Comparison of ENCODE assay signal across 13 cellular contexts in genomic region chr12:26029741-26030033, GRCh38.
"Had no signal": no experiment of that assay in that cellular context is flagged by ENCODE, and none has a peak within 500 bp of the region (broad histone marks: within the 10 kb centered on the region; RNA-seq: fewer than 3 reads in every experiment).

No MANE protein-coding gene starts in this region.

- H3K4me3 Mint-ChIP-seq: activated CD8-positive, alpha-beta memory T cell treated with anti-CD3 and anti-CD28 coated beads, Interleukin-2, amount 10 ng/mL, durations not matched to agents 7 days and 5 days; activated naive CD8-positive, alpha-beta T cell; activated T-cell treated with anti-CD3 and anti-CD28 coated beads, Interleukin-2, amount 50 U/mL, for 4 hours; naive thymus-derived CD4-positive, alpha-beta T cell had no signal

- H3K27ac Mint-ChIP-seq: activated CD8-positive, alpha-beta memory T cell treated with anti-CD3 and anti-CD28 coated beads, Interleukin-2, amount 10 ng/mL, durations not matched to agents 7 days and 5 days; activated naive CD8-positive, alpha-beta T cell; naive thymus-derived CD4-positive, alpha-beta T cell had no signal

- H3K4me1 Mint-ChIP-seq: activated CD8-positive, alpha-beta memory T cell treated with anti-CD3 and anti-CD28 coated beads, Interleukin-2, amount 10 ng/mL, durations not matched to agents 7 days and 5 days had no signal

- H3K4me3 ChIP-seq: lung, right lobe of liver, suprapubic skin had no signal

- H3K36me3 Mint-ChIP-seq: activated CD8-positive, alpha-beta memory T cell treated with anti-CD3 and anti-CD28 coated beads, Interleukin-2, amount 10 ng/mL, durations not matched to agents 7 days and 5 days; activated naive CD8-positive, alpha-beta T cell; naive thymus-derived CD4-positive, alpha-beta T cell had no signal

- DNase-seq: activated CD4-positive, CD25-positive, alpha-beta regulatory T cell; activated effector memory CD4-positive, alpha-beta T cell treated with anti-CD3 and anti-CD28 coated beads, Interleukin-2, amount 50 U/mL, for 16 hours; activated T-cell treated with anti-CD3 and anti-CD28 coated beads, Interleukin-2, amount 50 U/mL, for 4 hours; left cardiac atrium; right lobe of liver; stimulated activated naive CD4-positive, alpha-beta T cell treated with Interleukin-2 at 50 U/mL for 16 hours had no signal

- H3K27ac ChIP-seq: neutrophil, right lobe of liver, suprapubic skin had no signal

- H3K9me3 ChIP-seq: neutrophil, right lobe of liver, suprapubic skin had no signal

- H3K27me3 ChIP-seq: neutrophil, right lobe of liver, suprapubic skin had no signal

- H3K36me3 ChIP-seq: neutrophil, right lobe of liver, suprapubic skin had no signal

- H3K27me3 Mint-ChIP-seq: activated naive CD8-positive, alpha-beta T cell; progenitor cell of endocrine pancreas had no signal

- H3K9me3 Mint-ChIP-seq: activated T-cell treated with anti-CD3 and anti-CD28 coated beads, Interleukin-2, amount 50 U/mL, for 4 hours; naive thymus-derived CD4-positive, alpha-beta T cell had no signal
